In the genomic region with DNA sequence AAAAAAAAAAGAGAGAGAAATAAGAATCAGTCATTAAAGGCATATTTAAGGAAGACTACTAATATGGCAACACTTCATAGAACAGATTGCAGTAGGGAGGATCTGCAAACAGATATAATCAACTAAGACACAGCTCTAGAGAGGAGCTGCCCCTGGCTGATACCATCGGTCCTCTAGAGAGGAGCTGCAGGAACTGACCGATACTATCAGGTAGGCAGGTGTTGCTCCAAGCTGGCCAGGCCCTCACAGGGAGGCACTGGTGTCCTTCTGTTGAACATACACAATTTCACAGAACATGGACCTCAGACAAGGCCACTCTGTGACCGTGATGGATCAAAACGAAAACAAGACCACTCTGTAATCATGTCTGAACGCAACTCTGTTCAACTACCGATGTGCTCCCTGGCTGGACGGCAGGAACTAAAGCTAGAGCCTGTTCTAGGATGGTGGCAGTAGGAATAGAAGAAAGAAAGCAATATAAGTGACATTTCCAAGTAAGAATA, we compare ENCODE assay signal across 27 cellular contexts.
"Had no signal": no experiment of that assay in that cellular context is flagged by ENCODE, and none has a peak within 500 bp of the region (broad histone marks: within the 10 kb centered on the region; RNA-seq: fewer than 3 reads in every experiment).

No MANE protein-coding gene starts in this region.

- H3K27me3 ChIP-seq: ascending aorta, brain microvascular endothelial cell, gastroesophageal sphincter, ovary, right lobe of liver, upper lobe of right lung had no signal

- H3K27me3 Mint-ChIP-seq: activated CD4-positive, alpha-beta memory T cell treated with anti-CD3 and anti-CD28 coated beads, Interleukin-2, amount 10 ng/mL, durations not matched to agents 7 days and 5 days; activated CD4-positive, alpha-beta T cell treated with anti-CD3 and anti-CD28 coated beads, Interleukin-2, amount 10 ng/mL, durations not matched to agents 24 days and 14 days; activated naive CD4-positive, alpha-beta T cell treated with anti-CD3 and anti-CD28 coated beads, Interleukin-2, amount 10 ng/mL, durations not matched to agents 7 days and 5 days; activated naive CD8-positive, alpha-beta T cell treated with anti-CD3 and anti-CD28 coated beads, Interleukin-2, amount 10 ng/mL, durations not matched to agents 7 days and 5 days; activated T-cell treated with anti-CD3 and anti-CD28 coated beads, Interleukin-2, amount 50 U/mL, for 24 hours; dendritic cell treated with granulocyte-macrophage colony-stimulating factor and Interleukin-4, amounts not matched to agents 40 ng/mL and 50 ng/mL, for 4 days; naive B cell; progenitor cell of endocrine pancreas; stimulated activated naive CD8-positive, alpha-beta T cell treated with anti-CD3 and anti-CD28 coated beads, Interleukin-15, Interleukin-2, amounts not matched to agents 100 ng/mL and 50 ng/mL, for 24 hours had no signal

- ATAC-seq: activated CD4-positive, CD25-positive, alpha-beta regulatory T cell treated with anti-CD3 and anti-CD28 coated beads, Interleukin-2, amount 50 U/mL, for 24 hours; upper lobe of right lung had no signal

- H3K9me3 ChIP-seq: ascending aorta, gastroesophageal sphincter, ovary, right lobe of liver, thoracic aorta, upper lobe of right lung had no signal

- H3K4me3 ChIP-seq: ascending aorta, gastroesophageal sphincter, ovary, right lobe of liver, thoracic aorta, upper lobe of right lung had no signal

- H3K9me3 Mint-ChIP-seq: activated CD4-positive, alpha-beta memory T cell treated with anti-CD3 and anti-CD28 coated beads, Interleukin-2, amount 10 ng/mL, durations not matched to agents 7 days and 5 days; activated CD4-positive, alpha-beta T cell treated with anti-CD3 and anti-CD28 coated beads, Interleukin-2, amount 10 ng/mL, durations not matched to agents 24 days and 14 days; activated naive CD4-positive, alpha-beta T cell treated with anti-CD3 and anti-CD28 coated beads, Interleukin-2, amount 10 ng/mL, durations not matched to agents 7 days and 5 days; activated naive CD8-positive, alpha-beta T cell treated with anti-CD3 and anti-CD28 coated beads, Interleukin-2, amount 10 ng/mL, durations not matched to agents 7 days and 5 days; activated T-cell treated with anti-CD3 and anti-CD28 coated beads, Interleukin-2, amount 50 U/mL, for 24 hours; dendritic cell treated with granulocyte-macrophage colony-stimulating factor and Interleukin-4, amounts not matched to agents 40 ng/mL and 50 ng/mL, for 4 days; mesothelial cell of epicardium; naive B cell; nephron progenitor cell; stimulated activated naive CD8-positive, alpha-beta T cell treated with anti-CD3 and anti-CD28 coated beads, Interleukin-15, Interleukin-2, amounts not matched to agents 100 ng/mL and 50 ng/mL, for 24 hours had no signal

- H3K36me3 ChIP-seq: ascending aorta, brain microvascular endothelial cell, gastroesophageal sphincter, ovary, right lobe of liver, thoracic aorta, upper lobe of right lung had no signal

- H3K4me1 Mint-ChIP-seq: activated CD4-positive, alpha-beta memory T cell treated with anti-CD3 and anti-CD28 coated beads, Interleukin-2, amount 10 ng/mL, durations not matched to agents 7 days and 5 days; activated naive CD4-positive, alpha-beta T cell treated with anti-CD3 and anti-CD28 coated beads, Interleukin-2, amount 10 ng/mL, durations not matched to agents 7 days and 5 days had no signal

- H3K27ac ChIP-seq: ascending aorta, brain microvascular endothelial cell, gastroesophageal sphincter, ovary, right lobe of liver, thoracic aorta, upper lobe of right lung had no signal

- H3K27ac Mint-ChIP-seq: activated CD4-positive, alpha-beta memory T cell treated with anti-CD3 and anti-CD28 coated beads, Interleukin-2, amount 10 ng/mL, durations not matched to agents 7 days and 5 days; activated CD4-positive, alpha-beta T cell treated with anti-CD3 and anti-CD28 coated beads, Interleukin-2, amount 10 ng/mL, durations not matched to agents 24 days and 14 days; activated naive CD4-positive, alpha-beta T cell treated with anti-CD3 and anti-CD28 coated beads, Interleukin-2, amount 10 ng/mL, durations not matched to agents 7 days and 5 days; activated naive CD8-positive, alpha-beta T cell treated with anti-CD3 and anti-CD28 coated beads, Interleukin-2, amount 10 ng/mL, durations not matched to agents 7 days and 5 days; activated T-cell treated with anti-CD3 and anti-CD28 coated beads, Interleukin-2, amount 50 U/mL, for 24 hours; dendritic cell treated with granulocyte-macrophage colony-stimulating factor and Interleukin-4, amounts not matched to agents 40 ng/mL and 50 ng/mL, for 4 days; nephron progenitor cell; progenitor cell of endocrine pancreas; stimulated activated naive CD8-positive, alpha-beta T cell treated with anti-CD3 and anti-CD28 coated beads, Interleukin-15, Interleukin-2, amounts not matched to agents 100 ng/mL and 50 ng/mL, for 24 hours had no signal

- DNase-seq: activated CD4-positive, alpha-beta memory T cell treated with anti-CD3 and anti-CD28 coated beads, Interleukin-2, amount 10 ng/mL, durations not matched to agents 7 days and 5 days; activated CD4-positive, alpha-beta T cell treated with anti-CD3 and anti-CD28 coated beads, Interleukin-2, amount 10 ng/mL, durations not matched to agents 24 days and 14 days; activated CD8-positive, alpha-beta memory T cell treated with anti-CD3 and anti-CD28 coated beads, Interleukin-2, amount 50 U/mL, for 48 hours; activated gamma-delta T cell; activated naive CD4-positive, alpha-beta T cell treated with anti-CD3 and anti-CD28 coated beads, Interleukin-2, amount 10 ng/mL, durations not matched to agents 7 days and 5 days; activated naive CD8-positive, alpha-beta T cell treated with anti-CD3 and anti-CD28 coated beads, Interleukin-2, amount 10 ng/mL, durations not matched to agents 7 days and 5 days; activated T-cell treated with anti-CD3 and anti-CD28 coated beads, Interleukin-2, amount 50 U/mL, for 24 hours; brain microvascular endothelial cell; effector CD8-positive, alpha-beta T cell; hippocampal formation; left cardiac atrium; left ventricle myocardium superior; naive B cell; nephron progenitor cell; ovary; right lobe of liver; stimulated activated CD4-positive, alpha-beta T cell treated with anti-CD3 and anti-CD28 coated beads, Interleukin-4, amount 100 ng/mL, for 1 hour; T-helper 1 cell; upper lobe of right lung had no signal

- H3K36me3 Mint-ChIP-seq: activated naive CD4-positive, alpha-beta T cell treated with anti-CD3 and anti-CD28 coated beads, Interleukin-2, amount 10 ng/mL, durations not matched to agents 7 days and 5 days; mesothelial cell of epicardium; naive B cell had no signal

- H3K4me1 ChIP-seq: ascending aorta, right lobe of liver, upper lobe of right lung had no signal

- H3K4me3 Mint-ChIP-seq: activated CD4-positive, alpha-beta memory T cell treated with anti-CD3 and anti-CD28 coated beads, Interleukin-2, amount 10 ng/mL, durations not matched to agents 7 days and 5 days; activated CD4-positive, alpha-beta T cell treated with anti-CD3 and anti-CD28 coated beads, Interleukin-2, amount 10 ng/mL, durations not matched to agents 24 days and 14 days; activated naive CD4-positive, alpha-beta T cell treated with anti-CD3 and anti-CD28 coated beads, Interleukin-2, amount 10 ng/mL, durations not matched to agents 7 days and 5 days; activated naive CD8-positive, alpha-beta T cell treated with anti-CD3 and anti-CD28 coated beads, Interleukin-2, amount 10 ng/mL, durations not matched to agents 7 days and 5 days; activated T-cell treated with anti-CD3 and anti-CD28 coated beads, Interleukin-2, amount 50 U/mL, for 24 hours; dendritic cell treated with granulocyte-macrophage colony-stimulating factor and Interleukin-4, amounts not matched to agents 40 ng/mL and 50 ng/mL, for 4 days; mesothelial cell of epicardium; naive B cell; nephron progenitor cell; stimulated activated naive CD8-positive, alpha-beta T cell treated with anti-CD3 and anti-CD28 coated beads, Interleukin-15, Interleukin-2, amounts not matched to agents 100 ng/mL and 50 ng/mL, for 24 hours had no signal
